Comparison of ENCODE assay signal across 19 cellular contexts in genomic region chr13:41488124-41488523, GRCh38. TPM values are rescaled to one million over a fixed set of nuclear protein-coding genes. Genes with fewer than 3 reads are reported as not detected.
A peak's percentile ranks its signal among the peaks of the same experiment; 100 is the strongest.
DNase-seq lines count a peak whose midpoint lies in the region; ATAC-seq and TF ChIP-seq lines count a peak whose summit lies in the region.
"Had no signal": no experiment of that assay in that cellular context is flagged by ENCODE, and none has a peak within 500 bp of the region (broad histone marks: within the 10 kb centered on the region; RNA-seq: fewer than 3 reads in every experiment).

No MANE protein-coding gene starts in this region.

- H3K27ac ChIP-seq in vagina = no peak overlapping the region
- H3K27ac ChIP-seq: brain microvascular endothelial cell, SK-N-MC, upper lobe of left lung had no signal

- H3K4me1 ChIP-seq in vagina = no peaks in the 10 kb centered on the region

- H3K4me3 Mint-ChIP-seq in T-helper 2 cell treated with Interferon-gamma antibody and Interleukin-4, amounts not matched to agents 5 μg/mL and 100 μg/mL, for 36 hours = peak overlapping the region; percentile 56
- H3K4me3 Mint-ChIP-seq in central memory CD8-positive, alpha-beta T cell = peak overlapping the region; percentile 68
- H3K4me3 Mint-ChIP-seq: dendritic cell treated with granulocyte-macrophage colony-stimulating factor and Interleukin-4, amounts not matched to agents 40 ng/mL and 50 ng/mL, for 4 days; mesothelial cell of epicardium had no signal

- no peak overlapping the region for H3K4me3 ChIP-seq in vagina
- H3K4me3 ChIP-seq: SK-N-MC, upper lobe of left lung had no signal

- TF ChIP-seq POLR2A in vagina (IDR thresholded peaks at IDR 0.05) = no peak

- TF ChIP-seq CTCF in vagina (IDR thresholded peaks at IDR 0.05) = no peak

- peaks cover 30% of the 10 kb centered on the region for H3K4me1 Mint-ChIP-seq in T-helper 2 cell treated with Interferon-gamma antibody and Interleukin-4, amounts not matched to agents 5 μg/mL and 100 μg/mL, for 36 hours (ENCODE audit: low read depth)
- H3K4me1 Mint-ChIP-seq in central memory CD8-positive, alpha-beta T cell = peaks cover 22% of the 10 kb centered on the region
- H3K4me1 Mint-ChIP-seq: mesothelial cell of epicardium had no signal

- H3K27me3 ChIP-seq in vagina = no peaks in the 10 kb centered on the region
- H3K27me3 ChIP-seq: brain microvascular endothelial cell, upper lobe of left lung had no signal

- intact Hi-C loops in vagina (cut with DNase I) = no loop called here

- peaks cover 27% of the 10 kb centered on the region for H3K9me3 Mint-ChIP-seq in T-helper 2 cell treated with Interferon-gamma antibody and Interleukin-4, amounts not matched to agents 5 μg/mL and 100 μg/mL, for 36 hours
- peaks cover 6% of the 10 kb centered on the region for H3K9me3 Mint-ChIP-seq in central memory CD8-positive, alpha-beta T cell

- H3K36me3 Mint-ChIP-seq in T-helper 2 cell treated with Interferon-gamma antibody and Interleukin-4, amounts not matched to agents 5 μg/mL and 100 μg/mL, for 36 hours (ENCODE audit: low read depth) = peaks cover 8% of the 10 kb centered on the region
- peaks cover 7% of the 10 kb centered on the region for H3K36me3 Mint-ChIP-seq in central memory CD8-positive, alpha-beta T cell (ENCODE audit: insufficient read depth)

- H3K27ac Mint-ChIP-seq in T-helper 2 cell treated with Interferon-gamma antibody and Interleukin-4, amounts not matched to agents 5 μg/mL and 100 μg/mL, for 36 hours = peak overlapping the region; percentile 80
- H3K27ac Mint-ChIP-seq in central memory CD8-positive, alpha-beta T cell (ENCODE audit: low read depth) = peak overlapping the region; percentile 56
- H3K27ac Mint-ChIP-seq: dendritic cell treated with granulocyte-macrophage colony-stimulating factor and Interleukin-4, amounts not matched to agents 40 ng/mL and 50 ng/mL, for 4 days; mesothelial cell of epicardium had no signal

- no peaks in the 10 kb centered on the region for H3K9me3 ChIP-seq in vagina
- H3K9me3 ChIP-seq: upper lobe of left lung had no signal

- no peak for DNase-seq in T-helper 2 cell treated with Interferon-gamma antibody and Interleukin-4, amounts not matched to agents 5 μg/mL and 100 μg/mL, for 36 hours (ENCODE audit: low spot score)
- DNase-seq in T-helper 2 cell (no peak), NCI-H2107 (lab: John Stamatoyannopoulos, UW) (no peak), vagina (ENCODE audit: extremely low spot score in 2 of 2) (no peak)
- DNase-seq in central memory CD8-positive, alpha-beta T cell (ENCODE audit: low spot score in 2 of 2) = no peak
- DNase-seq: 8988T, activated gamma-delta T cell treated with Interleukin-2 at 50 U/mL for 16 hours, brain microvascular endothelial cell, erythroblast, KBM-7, NCI-H1092 treated with DMSO at 0.1 percent for 48 hours, NCI-H526, upper lobe of left lung had no signal

- H3K36me3 ChIP-seq in vagina = no peaks in the 10 kb centered on the region
- H3K36me3 ChIP-seq: brain microvascular endothelial cell, upper lobe of left lung had no signal

- H3K27me3 Mint-ChIP-seq in T-helper 2 cell treated with Interferon-gamma antibody and Interleukin-4, amounts not matched to agents 5 μg/mL and 100 μg/mL, for 36 hours (ENCODE audit: low read depth) = no peaks in the 10 kb centered on the region
- no peaks in the 10 kb centered on the region for H3K27me3 Mint-ChIP-seq in central memory CD8-positive, alpha-beta T cell
- H3K27me3 Mint-ChIP-seq: dendritic cell treated with granulocyte-macrophage colony-stimulating factor and Interleukin-4, amounts not matched to agents 40 ng/mL and 50 ng/mL, for 4 days had no signal

- ATAC-seq in GM18909 (IDR thresholded peaks at IDR 0.05; ENCODE audit: poor library complexity, unreplicated experiment) (peak; percentile 50), HG03354 (IDR thresholded peaks at IDR 0.05; ENCODE audit: poor library complexity, severe bottlenecking, unreplicated experiment) (peak; percentile 65), GM19328 (IDR thresholded peaks at IDR 0.05; ENCODE audit: unreplicated experiment) (no peak)
- no peak for ATAC-seq in central memory CD8-positive, alpha-beta T cell (replicated peaks; ENCODE audit: extremely low read depth, poor library complexity, severe bottlenecking)

RNA-seq across cellular contexts. Expression of gene RGCC, which starts 30.8 kb away (rescaled TPM):
- 212 TPM for total RNA-seq in vagina

Comparison
In these comparisons a context has a peak if more than half of its experiments do, and no peak if none do; other contexts are left out.
1. ATAC-seq: peak in GM18909 (single experiment) and HG03354 (single experiment); none in central memory CD8-positive, alpha-beta T cell (single experiment) and GM19328 (single experiment).